12 cellular contexts compared by ENCODE assay signal in the genomic region with DNA sequence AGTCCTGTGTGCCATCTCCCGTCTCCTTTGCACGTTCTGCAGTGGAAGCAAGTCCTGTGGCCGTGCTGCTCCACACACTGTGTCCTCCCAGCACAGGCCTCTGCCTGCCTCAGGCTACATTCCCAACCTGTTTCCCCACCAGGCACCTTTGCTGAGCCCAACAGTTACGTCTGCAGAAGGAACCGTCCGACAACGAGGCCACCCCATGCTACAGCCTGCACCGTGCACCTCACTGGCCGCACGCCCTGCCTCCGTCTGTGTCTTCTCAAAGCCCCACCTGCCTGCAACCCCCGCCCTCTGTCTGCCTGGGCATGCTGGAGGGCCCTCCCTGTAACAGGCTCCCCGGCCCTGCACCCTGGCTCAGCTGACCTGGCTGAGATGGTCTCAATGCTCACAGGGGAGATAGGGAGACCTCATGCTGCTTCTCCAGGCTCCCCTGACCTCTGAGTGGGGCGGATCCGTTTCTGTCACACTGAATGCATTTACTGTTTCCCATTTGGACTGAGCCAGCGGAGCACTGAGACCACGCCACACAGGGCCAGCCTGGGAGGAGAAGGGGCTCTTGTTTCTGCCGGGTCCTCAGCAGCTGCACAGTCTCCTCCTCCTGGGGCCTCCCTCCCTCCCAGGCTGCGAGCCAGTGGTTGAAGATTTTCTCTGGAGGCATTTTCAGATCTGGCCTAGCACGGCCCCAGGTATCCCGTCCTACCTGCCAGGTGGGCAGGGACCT.
DNase-seq lines count a peak whose midpoint lies in the region; ATAC-seq and TF ChIP-seq lines count a peak whose summit lies in the region.
"Had no signal": no experiment of that assay in that cellular context is flagged by ENCODE, and none has a peak within 500 bp of the region (broad histone marks: within the 10 kb centered on the region; RNA-seq: fewer than 3 reads in every experiment).

No MANE protein-coding gene starts in this region.

- no peaks in the 10 kb centered on the region for H3K9me3 ChIP-seq in ovary
- H3K9me3 ChIP-seq: adrenal gland, BE2C had no signal

- peaks cover 5% of the 10 kb centered on the region for H3K36me3 Mint-ChIP-seq in Calu3 (ENCODE audit: insufficient read depth, unreplicated experiment)

- CTCF ChIA-PET in Calu3 (lab: Charles Lee) (no interaction called here), HEK293T (lab: Yijun Ruan, JAX) (no interaction called here)

- H3K9me3 Mint-ChIP-seq in Calu3 (ENCODE audit: low read depth, unreplicated experiment): no peaks in the 10 kb centered on the region

- H3K4me1 ChIP-seq in ovary (ENCODE audit: insufficient read depth): peaks cover 19% of the 10 kb centered on the region

- POLR2A ChIA-PET in HEK293T (lab: Yijun Ruan, JAX): no interaction called here

- no peaks in the 10 kb centered on the region for H3K27me3 ChIP-seq in ovary
- H3K27me3 ChIP-seq: adrenal gland, BE2C had no signal

- H3K27ac Mint-ChIP-seq in Calu3 (ENCODE audit: unreplicated experiment): no peak overlapping the region

- intact Hi-C loops in head of caudate nucleus (cut with DNase I): no loop called here
- intact Hi-C loops in ovary (cut with DNase I): no loop called here
- intact Hi-C loops in Calu3 (cut with micrococcal nuclease; ENCODE audit: unreplicated experiment): loop anchor here (10.0 kb wide), 1 partner anchor 125 kb away; no protein-coding TSS in a partner anchor

- H3K36me3 ChIP-seq in ovary: no peaks in the 10 kb centered on the region
- H3K36me3 ChIP-seq: adrenal gland, BE2C had no signal

- no peak overlapping the region for H3K4me3 Mint-ChIP-seq in Calu3 (ENCODE audit: low read depth, unreplicated experiment)

- no peak for TF ChIP-seq CTCF in ovary (IDR thresholded peaks at IDR 0.05)
- no peak for TF ChIP-seq CTCF in Calu3 (IDR thresholded peaks at IDR 0.05; ENCODE audit: unreplicated experiment)

- no peak for TF ChIP-seq POLR2A in ovary (IDR thresholded peaks at IDR 0.05)

- peak overlapping the region; percentile 89 to 98 for H3K27ac ChIP-seq in ovary

- no peak overlapping the region for H3K4me3 ChIP-seq in ovary
- H3K4me3 ChIP-seq: adrenal gland had no signal

- BruUV-seq in Calu3 (replicated peaks; lab: Mats Ljungman, UMichigan): no TSS peak

- H3K27me3 Mint-ChIP-seq in Calu3 (ENCODE audit: unreplicated experiment): peaks cover 7% of the 10 kb centered on the region

- ATAC-seq in HG03565 (IDR thresholded peaks at IDR 0.05; ENCODE audit: unreplicated experiment): no peak

- peak; percentile 1 for DNase-seq in stimulated activated CD4-positive, alpha-beta T cell treated with anti-CD3 and anti-CD28 coated beads, Interleukin-4, amount 100 ng/mL, for 24 hours
- no peak for DNase-seq in stimulated activated CD4-positive, alpha-beta T cell treated with anti-CD3 and anti-CD28 coated beads, Interleukin-15, amount 100 ng/mL, for 24 hours
- peak; percentile 53 to 89 (median 76) for DNase-seq in head of caudate nucleus
- peak in 4 of 5 donors; percentile 31 to 48 (median 42) for DNase-seq in ovary
- no peak for DNase-seq in foreskin melanocyte
- DNase-seq in Calu3: no peak
- DNase-seq in HEK293T (ENCODE audit: extremely low spot score): no peak
- DNase-seq: activated CD4-positive, alpha-beta T cell treated with anti-CD3 and anti-CD28 coated beads, Interleukin-2, amount 50 U/mL, for 4 hours; BE2C; NCI-H748 treated with DMSO at 0.1 percent for 48 hours had no signal

- H3K4me1 Mint-ChIP-seq in Calu3 (ENCODE audit: low read depth, unreplicated experiment): peaks cover 7% of the 10 kb centered on the region

- TF ChIP-seq EP300 in ovary (IDR thresholded peaks at IDR 0.05): no peak

- WGBS in ovary, 3 donors: 87 to 92% (median 91%) methylated on average over 21 of the region's 21 CpGs

TF ChIP-seq in HEK293T, 16 proteins besides CTCF, POLR2A, EP300 and RAD21:
- no peak for TF ChIP-seq NFRKB (IDR thresholded peaks at IDR 0.05)
- no peak for TF ChIP-seq FOXA1 (IDR thresholded peaks at IDR 0.05)
- no peak for TF ChIP-seq CTBP1 (IDR thresholded peaks at IDR 0.05; ENCODE audit: borderline replicate concordance)
- no peak for TF ChIP-seq SUZ12 (IDR thresholded peaks at IDR 0.05)
- no peak for TF ChIP-seq ELF4 (IDR thresholded peaks at IDR 0.05)
- TF ChIP-seq SP1 (IDR thresholded peaks at IDR 0.05): no peak
- TF ChIP-seq ZNF384 (IDR thresholded peaks at IDR 0.05): no peak
- TF ChIP-seq, protein P1, sequence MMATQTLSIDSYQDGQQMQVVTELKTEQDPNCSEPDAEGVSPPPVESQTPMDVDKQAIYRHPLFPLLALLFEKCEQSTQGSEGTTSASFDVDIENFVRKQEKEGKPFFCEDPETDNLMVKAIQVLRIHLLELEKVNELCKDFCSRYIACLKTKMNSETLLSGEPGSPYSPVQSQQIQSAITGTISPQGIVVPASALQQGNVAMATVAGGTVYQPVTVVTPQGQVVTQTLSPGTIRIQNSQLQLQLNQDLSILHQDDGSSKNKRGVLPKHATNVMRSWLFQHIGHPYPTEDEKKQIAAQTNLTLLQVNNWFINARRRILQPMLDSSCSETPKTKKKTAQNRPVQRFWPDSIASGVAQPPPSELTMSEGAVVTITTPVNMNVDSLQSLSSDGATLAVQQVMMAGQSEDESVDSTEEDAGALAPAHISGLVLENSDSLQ (IDR thresholded peaks at IDR 0.05): no peak
- TF ChIP-seq TARDBP (IDR thresholded peaks at IDR 0.05): no peak

Comparison
In these comparisons a context has a peak if more than half of its experiments do, and no peak if none do; other contexts are left out.
1. DNase-seq: peak in stimulated activated CD4-positive, alpha-beta T cell treated with anti-CD3 and anti-CD28 coated beads, Interleukin-4, amount 100 ng/mL, for 24 hours (single experiment), head of caudate nucleus (42 of 42) and ovary (4 of 5); none in stimulated activated CD4-positive, alpha-beta T cell treated with anti-CD3 and anti-CD28 coated beads, Interleukin-15, amount 100 ng/mL, for 24 hours (single experiment), foreskin melanocyte (single experiment), Calu3 (single experiment) and HEK293T (single experiment).